In the genomic region with DNA sequence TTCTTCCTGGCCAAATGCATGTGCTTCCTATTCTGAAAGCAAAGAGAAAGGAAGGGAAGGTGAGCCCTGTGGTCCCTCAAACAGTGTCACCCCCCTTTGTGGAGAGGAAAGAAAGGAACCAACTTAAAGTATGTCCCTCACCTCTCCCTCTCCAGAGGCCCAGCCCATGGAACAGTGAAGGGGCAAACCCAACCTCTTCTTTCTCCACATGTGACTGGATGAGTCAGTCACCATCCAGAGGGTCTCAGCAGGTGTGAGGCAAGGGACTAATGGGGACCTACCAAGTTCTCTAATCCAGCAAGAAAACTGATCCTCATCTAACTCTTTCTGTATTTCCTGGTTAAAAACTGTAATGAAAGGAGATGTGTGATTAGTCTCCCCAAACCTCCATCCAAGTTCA, we compare ENCODE assay signal across 21 cellular contexts.
"Had no signal": no experiment of that assay in that cellular context is flagged by ENCODE, and none has a peak within 500 bp of the region (broad histone marks: within the 10 kb centered on the region; RNA-seq: fewer than 3 reads in every experiment).

No MANE protein-coding gene starts in this region.

- H3K4me1 ChIP-seq: ascending aorta, colonic mucosa had no signal

- H3K9me3 ChIP-seq: ascending aorta, colonic mucosa, suprapubic skin, tibial nerve had no signal

- H3K27me3 ChIP-seq: ascending aorta, colonic mucosa, dorsolateral prefrontal cortex, suprapubic skin, tibial nerve had no signal

- H3K36me3 ChIP-seq: ascending aorta, colonic mucosa, suprapubic skin, tibial nerve had no signal

- DNase-seq: activated CD4-positive, alpha-beta T cell treated with anti-CD3 and anti-CD28 coated beads, Interleukin-2, amount 10 ng/mL, durations not matched to agents 7 days and 5 days; activated CD4-positive, CD25-positive, alpha-beta regulatory T cell treated with anti-CD3 and anti-CD28 coated beads, Interleukin-2, amount 50 U/mL, for 72 hours; activated CD8-positive, alpha-beta T cell treated with anti-CD3 and anti-CD28 coated beads, Interleukin-2, amount 10 ng/mL, durations not matched to agents 7 days and 5 days; colonic mucosa; dorsolateral prefrontal cortex; hippocampal formation; occipital lobe; posterior cingulate gyrus; retina; stimulated activated CD4-positive, alpha-beta T cell treated with anti-CD3 and anti-CD28 coated beads, Interleukin-1b, Interleukin-23, amount 100 ng/mL, for 48 hours; stimulated activated naive CD8-positive, alpha-beta T cell treated with anti-CD3 and anti-CD28 coated beads, Interleukin-15, amount 100 ng/mL, for 72 hours had no signal

- ATAC-seq: activated CD8-positive, alpha-beta T cell treated with anti-CD3 and anti-CD28 coated beads, Interleukin-2, amount 10 ng/mL, durations not matched to agents 7 days and 5 days; activated naive CD4-positive, alpha-beta T cell treated with anti-CD3 and anti-CD28 coated beads, Interleukin-2, amount 50 U/mL, for 72 hours; SK-N-SH treated with all-trans-retinoic acid at 6 μM for 48 hours; stimulated activated naive CD8-positive, alpha-beta T cell treated with anti-CD3 and anti-CD28 coated beads, Interleukin-15, amount 100 ng/mL, for 72 hours had no signal

- H3K4me1 Mint-ChIP-seq: activated CD4-positive, alpha-beta T cell treated with anti-CD3 and anti-CD28 coated beads, Interleukin-2, amount 10 ng/mL, durations not matched to agents 7 days and 5 days; memory B cell; stimulated activated naive CD8-positive, alpha-beta T cell treated with anti-CD3 and anti-CD28 coated beads, Interleukin-15, amount 100 ng/mL, for 72 hours had no signal

- H3K27ac ChIP-seq: ascending aorta, colonic mucosa, suprapubic skin, VCaP had no signal

- H3K36me3 Mint-ChIP-seq: activated naive CD4-positive, alpha-beta T cell treated with anti-CD3 and anti-CD28 coated beads, Interleukin-2, amount 50 U/mL, for 72 hours; memory B cell had no signal

- H3K27ac Mint-ChIP-seq: activated CD4-positive, alpha-beta T cell treated with anti-CD3 and anti-CD28 coated beads, Interleukin-2, amount 10 ng/mL, durations not matched to agents 7 days and 5 days; activated CD8-positive, alpha-beta T cell treated with anti-CD3 and anti-CD28 coated beads, Interleukin-2, amount 10 ng/mL, durations not matched to agents 7 days and 5 days; activated naive CD4-positive, alpha-beta T cell treated with anti-CD3 and anti-CD28 coated beads, Interleukin-2, amount 50 U/mL, for 72 hours; activated T-helper 1 cell treated with anti-CD3 and anti-CD28 coated beads, Interleukin-12 subunit alpha, Interleukin-12 subunit beta, Interleukin-2, Interleukin-4 antibody, amounts not matched to agents 30 ng/mL and 10 ng/mL and 1 ng/mL, durations not matched to agents 14 hours and 24 hours and 36 hours; memory B cell; T-helper 2 cell treated with Interferon-gamma antibody and Interleukin-4, amounts not matched to agents 5 μg/mL and 100 μg/mL, for 36 hours had no signal

- H3K9me3 Mint-ChIP-seq: activated CD4-positive, alpha-beta T cell treated with anti-CD3 and anti-CD28 coated beads, Interleukin-2, amount 10 ng/mL, durations not matched to agents 7 days and 5 days; activated naive CD4-positive, alpha-beta T cell treated with anti-CD3 and anti-CD28 coated beads, Interleukin-2, amount 50 U/mL, for 72 hours; activated T-helper 1 cell treated with anti-CD3 and anti-CD28 coated beads, Interleukin-12 subunit alpha, Interleukin-12 subunit beta, Interleukin-2, Interleukin-4 antibody, amounts not matched to agents 30 ng/mL and 10 ng/mL and 1 ng/mL, durations not matched to agents 14 hours and 24 hours and 36 hours; memory B cell; neural crest cell; stimulated activated naive CD8-positive, alpha-beta T cell treated with anti-CD3 and anti-CD28 coated beads, Interleukin-15, amount 100 ng/mL, for 72 hours; T-helper 2 cell treated with Interferon-gamma antibody and Interleukin-4, amounts not matched to agents 5 μg/mL and 100 μg/mL, for 36 hours had no signal

- H3K4me3 ChIP-seq: ascending aorta, colonic mucosa, dorsolateral prefrontal cortex, suprapubic skin, tibial nerve had no signal

- H3K27me3 Mint-ChIP-seq: activated CD4-positive, alpha-beta T cell treated with anti-CD3 and anti-CD28 coated beads, Interleukin-2, amount 10 ng/mL, durations not matched to agents 7 days and 5 days; stimulated activated naive CD8-positive, alpha-beta T cell treated with anti-CD3 and anti-CD28 coated beads, Interleukin-15, amount 100 ng/mL, for 72 hours had no signal

- H3K4me3 Mint-ChIP-seq: activated CD4-positive, alpha-beta T cell treated with anti-CD3 and anti-CD28 coated beads, Interleukin-2, amount 10 ng/mL, durations not matched to agents 7 days and 5 days; activated CD8-positive, alpha-beta T cell treated with anti-CD3 and anti-CD28 coated beads, Interleukin-2, amount 10 ng/mL, durations not matched to agents 7 days and 5 days; activated T-helper 1 cell treated with anti-CD3 and anti-CD28 coated beads, Interleukin-12 subunit alpha, Interleukin-12 subunit beta, Interleukin-2, Interleukin-4 antibody, amounts not matched to agents 30 ng/mL and 10 ng/mL and 1 ng/mL, durations not matched to agents 14 hours and 24 hours and 36 hours; memory B cell; neural crest cell; stimulated activated naive CD8-positive, alpha-beta T cell treated with anti-CD3 and anti-CD28 coated beads, Interleukin-15, amount 100 ng/mL, for 72 hours; T-helper 2 cell treated with Interferon-gamma antibody and Interleukin-4, amounts not matched to agents 5 μg/mL and 100 μg/mL, for 36 hours had no signal
